ENCODE assay signal across 1 cellular context in genomic region chr9:33687779-33688178, GRCh38.
TF ChIP-seq lines count a peak whose summit lies in the region.

No MANE protein-coding gene starts in this region.

TF ChIP-seq in HCT116, 20 proteins besides CTCF, POLR2A, EP300 and RAD21 (continued from another document):
- TF ChIP-seq ZBTB33 (IDR thresholded peaks at IDR 0.05; ENCODE audit: extremely low read depth, insufficient replicate concordance, low read length) (no peak), SP1 (IDR thresholded peaks at IDR 0.05; ENCODE audit: low read depth) (no peak), TCF7L2 (IDR thresholded peaks at IDR 0.05; ENCODE audit: borderline replicate concordance, extremely low read depth, insufficient read depth, insufficient read length) (no peak), CBX3 (IDR thresholded peaks at IDR 0.05; ENCODE audit: low read depth) (no peak), SIN3A (IDR thresholded peaks at IDR 0.05; ENCODE audit: low read depth) (no peak), ELF1 (IDR thresholded peaks at IDR 0.05; ENCODE audit: borderline replicate concordance, low read depth) (no peak), MAX (IDR thresholded peaks at IDR 0.05) (no peak)
